In genomic region chr12:95104919-95105452, GRCh38 we compare ENCODE assay signal across 23 cellular contexts. TPM values are rescaled to one million over a fixed set of nuclear protein-coding genes. Genes with fewer than 3 reads are reported as not detected.
DNase-seq lines count a peak whose midpoint lies in the region; ATAC-seq and TF ChIP-seq lines count a peak whose summit lies in the region.
"Had no signal": no experiment of that assay in that cellular context is flagged by ENCODE, and none has a peak within 500 bp of the region (broad histone marks: within the 10 kb centered on the region; RNA-seq: fewer than 3 reads in every experiment).

No MANE protein-coding gene starts in this region.

- H3K27ac ChIP-seq in mammary epithelial cell (ENCODE audit: insufficient read depth, low read depth, low read length) (no peak overlapping the region), RWPE1 (peak overlapping the region; percentile 53), endodermal cell (ENCODE audit: low read depth, low read length) (no peak overlapping the region), left lung (no peak overlapping the region)
- H3K27ac ChIP-seq: Peyer's patch had no signal

- peaks cover 17% of the 10 kb centered on the region for H3K4me1 ChIP-seq in mammary epithelial cell (ENCODE audit: insufficient read depth, low read length)
- peaks cover 15% of the 10 kb centered on the region for H3K4me1 ChIP-seq in endodermal cell (ENCODE audit: control insufficient read depth, insufficient read depth, low read length)
- peaks cover 0 to 6% of the 10 kb centered on the region in 2 donors for H3K4me1 ChIP-seq in left lung

- WGBS in mammary epithelial cell (ENCODE audit: low coverage, missing lambda C conversion rate), result 72% methylated on average over 2 of the region's 2 CpGs
- 100% methylated on average over 2 of the region's 2 CpGs; no CpG with 5 or more reads in 1 of the 2 experiments for WGBS in endodermal cell (ENCODE audit: insufficient coverage in 1 of 2, insufficient read length in 1 of 2), 2 experiments

- in situ Hi-C loops in mammary epithelial cell (cut with MboI; ENCODE audit: low sequenced_read_pairs in 2 of 2), result loop anchor here in 1 of 2 donors (25.0 kb wide), 1 partner anchor 382 kb away; no protein-coding TSS in a partner anchor

- H3K4me3 Mint-ChIP-seq in MCF 10A (ENCODE audit: unreplicated experiment), result no peak overlapping the region
- no peak overlapping the region for H3K4me3 Mint-ChIP-seq in endodermal cell
- H3K4me3 Mint-ChIP-seq: CD14-positive monocyte; CD8-positive, alpha-beta memory T cell; IgD-negative memory B cell had no signal

- no peak for ATAC-seq in GM21737 (IDR thresholded peaks at IDR 0.05; ENCODE audit: unreplicated experiment)
- no peak for ATAC-seq in GM19463 (IDR thresholded peaks at IDR 0.05; ENCODE audit: unreplicated experiment)
- no peak for ATAC-seq in HG03039 (IDR thresholded peaks at IDR 0.05; ENCODE audit: unreplicated experiment)
- no peak for ATAC-seq in left lung
- ATAC-seq: SK-N-SH treated with all-trans-retinoic acid at 6 μM for 48 hours had no signal

- CTCF ChIA-PET in MCF 10A (lab: Yijun Ruan, JAX) (interaction anchor here (0.6 to 2.5 kb wide), 5 partner anchors 11 to 466 kb away, joined by 3 to 7 read pairs (median 5); partner anchors contain the start of gene NR2C1), mammary epithelial cell (lab: Charles Lee; ENCODE audit: low non-redundant PET) (no interaction called here), RWPE1 (lab: Yijun Ruan, JAX) (interaction anchor here (0.6 kb wide), 1 partner anchor 510 kb away, joined by 5 read pairs; no protein-coding TSS in a partner anchor)

- intact Hi-C loops in MCF 10A (cut with micrococcal nuclease), result loop anchor here (5.0 kb wide), 1 partner anchor 112 kb away; the partner anchor contains the start of genes FGD6 and VEZT
- intact Hi-C loops in mammary epithelial cell (cut with micrococcal nuclease), result loop anchor here (5.0 kb wide), 1 partner anchor 232 kb away; no protein-coding TSS in a partner anchor
- intact Hi-C loops in left lung (cut with DNase I), result no loop called here

- H3K4me3 ChIP-seq in mammary epithelial cell (replicated peaks in 1 of 3; ENCODE audit: insufficient read depth in 1 of 3, low read depth in 2 of 3, low read length in 3 of 3) (no peak overlapping the region), endodermal cell (ENCODE audit: low read length) (no peak overlapping the region), left lung (no peak overlapping the region)
- H3K4me3 ChIP-seq: Peyer's patch had no signal

- H3K9me3 ChIP-seq in mammary epithelial cell (replicated peaks; ENCODE audit: insufficient read depth, low read length), result no peaks in the 10 kb centered on the region
- no peaks in the 10 kb centered on the region for H3K9me3 ChIP-seq in endodermal cell (ENCODE audit: control insufficient read depth, low read length)
- no peaks in the 10 kb centered on the region for H3K9me3 ChIP-seq in left lung
- H3K9me3 ChIP-seq: BE2C, Peyer's patch had no signal

- DNase-seq in MCF 10A (ENCODE audit: unreplicated experiment), result no peak
- no peak for DNase-seq in mammary epithelial cell
- DNase-seq in RWPE1 (ENCODE audit: low spot score), result no peak
- DNase-seq in endodermal cell, result no peak
- no peak for DNase-seq in left lung
- DNase-seq: 8988T; ACHN; BE2C; CD8-positive, alpha-beta memory T cell; DMS153; NCI-H1092; NCI-H1417 treated with DMSO at 0.1 percent for 48 hours; NCI-H1694 treated with DMSO at 0.1 percent for 48 hours; NCI-H2081; NCI-H2227 treated with DMSO at 0.1 percent for 48 hours; NCI-H526 treated with DMSO at 0.1 percent for 48 hours; Peyer's patch had no signal

- H3K4me2 ChIP-seq in mammary epithelial cell (ENCODE audit: insufficient read depth, low read depth, low read length), result no peak overlapping the region

- H3K36me3 ChIP-seq in mammary epithelial cell (ENCODE audit: insufficient read depth, low read length) (peaks cover 32% of the 10 kb centered on the region), endodermal cell (ENCODE audit: control insufficient read depth, insufficient read depth, low read length) (peaks cover 80% of the 10 kb centered on the region), left lung (peaks cover 0 to 6% of the 10 kb centered on the region in 2 donors)
- H3K36me3 ChIP-seq: BE2C had no signal

- dilution Hi-C loops in mammary epithelial cell (cut with HindIII; ENCODE audit: low sequenced_read_pairs), result no loop called here

- peaks cover 20% of the 10 kb centered on the region for H3K79me2 ChIP-seq in mammary epithelial cell (ENCODE audit: insufficient read depth, low read length)

- no peaks in the 10 kb centered on the region for H4K20me1 ChIP-seq in mammary epithelial cell (ENCODE audit: insufficient read depth, low read length)

- H3K9ac ChIP-seq in mammary epithelial cell (ENCODE audit: insufficient read depth, low read length) (no peak overlapping the region), endodermal cell (ENCODE audit: extremely low read depth, low read length, poor library complexity, severe bottlenecking) (no peak overlapping the region)

- H2AFZ ChIP-seq in mammary epithelial cell (ENCODE audit: low read depth, low read length), result no peak overlapping the region

- H3K27me3 ChIP-seq in mammary epithelial cell (ENCODE audit: insufficient read depth, low read length) (no peaks in the 10 kb centered on the region), endodermal cell (ENCODE audit: control insufficient read depth, insufficient read depth, low read length, poor library complexity, severe bottlenecking) (no peaks in the 10 kb centered on the region), left lung (no peaks in the 10 kb centered on the region)
- H3K27me3 ChIP-seq: BE2C, Peyer's patch had no signal

- H3K36me3 Mint-ChIP-seq in MCF 10A (ENCODE audit: insufficient read depth, unreplicated experiment) (peaks cover 90% of the 10 kb centered on the region), endodermal cell (ENCODE audit: low read depth) (peaks cover 78% of the 10 kb centered on the region)
- H3K36me3 Mint-ChIP-seq: CD8-positive, alpha-beta memory T cell; IgD-negative memory B cell had no signal

- BruUV-seq in MCF 10A (replicated peaks; lab: Mats Ljungman, UMichigan) (no TSS peak), mammary epithelial cell (replicated peaks; lab: Mats Ljungman, UMichigan) (no TSS peak)

- H3K4me1 Mint-ChIP-seq in MCF 10A (ENCODE audit: insufficient read depth, unreplicated experiment) (peaks cover 11% of the 10 kb centered on the region), endodermal cell (peaks cover 27% of the 10 kb centered on the region)

- POLR2A ChIA-PET in MCF 10A (lab: Yijun Ruan, JAX) (interaction anchor here (0.6 to 1.4 kb wide), 3 partner anchors 32 to 153 kb away, joined by 3 to 6 read pairs (median 3); partner anchors contain the start of genes FGD6, NR2C1 and VEZT), RWPE1 (lab: Yijun Ruan, JAX; ENCODE audit: low non-redundant PET) (no interaction called here)

- H3K27ac Mint-ChIP-seq in MCF 10A (ENCODE audit: low read depth, unreplicated experiment) (peak overlapping the region; percentile 49), endodermal cell (peak overlapping the region; percentile 7)
- H3K27ac Mint-ChIP-seq: CD8-positive, alpha-beta memory T cell; IgD-negative memory B cell had no signal

- TF ChIP-seq CTCF in MCF 10A (IDR thresholded peaks at IDR 0.05; ENCODE audit: unreplicated experiment) (no peak), mammary epithelial cell (conservative IDR thresholded peaks at IDR 0.05 in 1 of 2, IDR thresholded peaks at IDR 0.05 in 1 of 2; ENCODE audit: extremely low read depth in 1 of 2, insufficient read depth in 1 of 2, low read depth in 1 of 2, low read length in 2 of 2) (no peak), RWPE1 (conservative IDR thresholded peaks at IDR 0.05; ENCODE audit: low read depth) (no peak), endodermal cell (conservative IDR thresholded peaks at IDR 0.05) (no peak), left lung (IDR thresholded peaks at IDR 0.05) (no peak)

- H3K27me3 Mint-ChIP-seq in MCF 10A (ENCODE audit: insufficient read depth, unreplicated experiment) (no peaks in the 10 kb centered on the region), endodermal cell (ENCODE audit: insufficient read depth) (no peaks in the 10 kb centered on the region)
- H3K27me3 Mint-ChIP-seq: IgD-negative memory B cell had no signal

- no peaks in the 10 kb centered on the region for H3K9me3 Mint-ChIP-seq in MCF 10A (ENCODE audit: unreplicated experiment)
- no peaks in the 10 kb centered on the region for H3K9me3 Mint-ChIP-seq in endodermal cell
- H3K9me3 Mint-ChIP-seq: CD14-positive monocyte; CD8-positive, alpha-beta memory T cell; IgD-negative memory B cell had no signal

RNA-seq across cellular contexts. Expression of gene NR2C1, which starts 31.6 kb away (rescaled TPM):
- total RNA-seq in MCF 10A (2022) (29.0 and 35.2 TPM in 2 replicates), mammary epithelial cell (10 to 100 TPM; 23.2 to 32.8 TPM), endodermal cell (10 to 100 TPM; 66.9 to 82.0 TPM), left lung (10 to 100 TPM; 28.8 to 32.3 TPM)
- 10.9 TPM for polyA plus RNA-seq in mammary epithelial cell
- polyA minus RNA-seq in mammary epithelial cell, result 4.1 TPM
- 68.3 TPM for polyA plus RNA-seq in endodermal cell (2013, experiment 1 of 2)
- 53.0 TPM for polyA plus RNA-seq in endodermal cell (2013, experiment 2 of 2)

Comparison
In these comparisons a context has a peak if more than half of its experiments do, and no peak if none do; other contexts are left out.
1. intact Hi-C loops: an anchor here in MCF 10A (5.0 kb wide) and mammary epithelial cell (5.0 kb wide); none called in left lung.